Comparison of ENCODE assay signal across 22 cellular contexts in genomic region chr1:208793946-208794345, GRCh38.
"Had no signal": no experiment of that assay in that cellular context is flagged by ENCODE, and none has a peak within 500 bp of the region (broad histone marks: within the 10 kb centered on the region; RNA-seq: fewer than 3 reads in every experiment).

No MANE protein-coding gene starts in this region.

- H3K27me3 ChIP-seq: colonic mucosa, esophagus muscularis mucosa, foreskin keratinocyte, gastroesophageal sphincter, left lung had no signal

- H3K36me3 ChIP-seq: colonic mucosa, esophagus muscularis mucosa, gastroesophageal sphincter, heart right ventricle, left lung, lower lobe of right lung had no signal

- FAIRE-seq: frontal cortex, islet of Langerhans, keratinocyte had no signal

- H3K4me1 ChIP-seq: colonic mucosa, esophagus muscularis mucosa, foreskin keratinocyte, gastroesophageal sphincter, heart right ventricle, left lung, lower lobe of right lung had no signal

- DNase-seq: colonic mucosa; cortex of kidney; dorsolateral prefrontal cortex; effector CD4-positive, alpha-beta T cell; effector memory CD4-positive, alpha-beta T cell; foreskin keratinocyte; glutamatergic neuron; head of caudate nucleus; heart right ventricle; hippocampal formation; left cardiac atrium; left lung; left ventricle myocardium superior; lower lobe of right lung; mesenchymal stem cell; mucosa of descending colon; naive B cell had no signal

- ATAC-seq: foreskin keratinocyte, gastroesophageal sphincter, heart right ventricle, left cardiac atrium, left lung, left ventricle myocardium superior, lower lobe of right lung, mucosa of descending colon had no signal

- H3K4me3 ChIP-seq: colonic mucosa, dorsolateral prefrontal cortex, esophagus muscularis mucosa, gastroesophageal sphincter, heart right ventricle, left lung, lower lobe of right lung, mucosa of descending colon had no signal

- H3K9me3 ChIP-seq: colonic mucosa, esophagus muscularis mucosa, gastroesophageal sphincter, heart right ventricle, left lung, lower lobe of right lung, mucosa of descending colon had no signal

- H3K27ac ChIP-seq: colonic mucosa, dorsolateral prefrontal cortex, esophagus muscularis mucosa, foreskin keratinocyte, gastroesophageal sphincter, heart right ventricle, left lung, lower lobe of right lung had no signal
